Comparison of ENCODE assay signal across 1 cellular context in the genomic region with DNA sequence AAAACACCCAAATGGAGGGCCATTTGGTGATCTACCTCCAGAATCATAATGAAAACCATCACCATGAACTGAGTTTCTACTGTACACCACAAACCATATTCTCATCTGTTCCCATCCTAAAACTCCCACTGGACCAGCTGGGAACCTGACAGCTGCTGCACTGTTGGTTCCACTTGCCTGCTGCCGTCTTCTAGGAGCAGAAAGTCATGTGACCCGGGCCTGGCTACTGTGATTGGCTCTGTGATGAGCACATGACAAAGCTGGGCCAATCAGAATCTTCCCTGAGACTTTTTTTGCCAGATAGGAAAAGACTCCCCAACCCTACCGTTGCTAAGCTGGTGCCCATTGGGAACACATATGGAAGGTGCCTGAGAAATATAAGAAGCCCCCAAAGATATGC.
TF ChIP-seq lines count a peak whose summit lies in the region.

No MANE protein-coding gene starts in this region.

TF ChIP-seq in HepG2, 621 proteins besides CTCF, POLR2A, EP300 and RAD21 (continued from another document):
- TF ChIP-seq, protein P1, sequence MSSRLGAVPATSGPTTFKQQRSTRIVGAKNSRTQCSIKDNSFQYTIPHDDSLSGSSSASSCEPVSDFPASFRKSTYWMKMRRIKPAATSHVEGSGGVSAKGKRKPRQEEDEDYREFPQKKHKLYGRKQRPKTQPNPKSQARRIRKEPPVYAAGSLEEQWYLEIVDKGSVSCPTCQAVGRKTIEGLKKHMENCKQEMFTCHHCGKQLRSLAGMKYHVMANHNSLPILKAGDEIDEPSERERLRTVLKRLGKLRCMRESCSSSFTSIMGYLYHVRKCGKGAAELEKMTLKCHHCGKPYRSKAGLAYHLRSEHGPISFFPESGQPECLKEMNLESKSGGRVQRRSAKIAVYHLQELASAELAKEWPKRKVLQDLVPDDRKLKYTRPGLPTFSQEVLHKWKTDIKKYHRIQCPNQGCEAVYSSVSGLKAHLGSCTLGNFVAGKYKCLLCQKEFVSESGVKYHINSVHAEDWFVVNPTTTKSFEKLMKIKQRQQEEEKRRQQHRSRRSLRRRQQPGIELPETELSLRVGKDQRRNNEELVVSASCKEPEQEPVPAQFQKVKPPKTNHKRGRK (CRISPR knock-in tag; IDR thresholded peaks at IDR 0.05): no peak
- no peak for TF ChIP-seq PAX8 (CRISPR knock-in tag; IDR thresholded peaks at IDR 0.05; ENCODE audit: borderline replicate concordance)
